ENCODE assay signal across 1 cellular context in genomic region chr2:23777857-23778256, GRCh38.
TF ChIP-seq lines count a peak whose summit lies in the region.

No MANE protein-coding gene starts in this region.

TF ChIP-seq in SK-N-SH treated with all-trans-retinoic acid at 6 μM for 48 hours, 23 proteins besides CTCF, POLR2A, EP300 and RAD21 (continued from another document):
- no peak for TF ChIP-seq TSHZ2 (CRISPR knock-in tag; IDR thresholded peaks at IDR 0.05)
- TF ChIP-seq ISL1 (CRISPR knock-in tag; IDR thresholded peaks at IDR 0.05) = no peak
- no peak for TF ChIP-seq TCF4 (CRISPR knock-in tag; IDR thresholded peaks at IDR 0.05; ENCODE audit: borderline replicate concordance)
TF ChIP-seq in SK-N-SH treated with all-trans-retinoic acid at 6 μM for 48 hours: peak in this region for 0.
